15 cellular contexts compared by ENCODE assay signal in genomic region chr16:31243734-31244670, GRCh38. TPM values are rescaled to one million over a fixed set of nuclear protein-coding genes. Genes with fewer than 3 reads are reported as not detected.
DNase-seq lines count a peak whose midpoint lies in the region; ATAC-seq and TF ChIP-seq lines count a peak whose summit lies in the region.
"Had no signal": no experiment of that assay in that cellular context is flagged by ENCODE, and none has a peak within 500 bp of the region (broad histone marks: within the 10 kb centered on the region; RNA-seq: fewer than 3 reads in every experiment).

No MANE protein-coding gene starts in this region.

- H3K27ac Mint-ChIP-seq in CD14-positive monocyte, result peak overlapping the region; percentile 77 to 93 (median 88)
- H3K27ac Mint-ChIP-seq: activated T-cell treated with anti-CD3 and anti-CD28 coated beads, Interleukin-2, amount 50 U/mL, for 24 hours had no signal

- H3K27me3 ChIP-seq in left lung, result peaks cover 0 to 12% of the 10 kb centered on the region in 2 donors

- intact Hi-C loops in CD14-positive monocyte (cut with micrococcal nuclease), result loop anchor here in 1 of 2 donors (2.0 kb wide), 1 partner anchor 15 kb away; the partner anchor contains the start of gene ITGAM
- intact Hi-C loops in left lung (cut with DNase I), result no loop called here

- no peaks in the 10 kb centered on the region for H3K36me3 ChIP-seq in left lung
- H3K36me3 ChIP-seq: SJSA1 had no signal

- H3K4me3 Mint-ChIP-seq in CD14-positive monocyte, result peak overlapping the region in 1 of 2 donors; percentile 61
- H3K4me3 Mint-ChIP-seq: activated T-cell treated with anti-CD3 and anti-CD28 coated beads, Interleukin-2, amount 50 U/mL, for 24 hours had no signal

- ATAC-seq in HG02678 (IDR thresholded peaks at IDR 0.05; ENCODE audit: unreplicated experiment), result peak; percentile 43
- ATAC-seq in left lung, result peak; percentile 40
- no peak for ATAC-seq in HG03565 (IDR thresholded peaks at IDR 0.05; ENCODE audit: unreplicated experiment)
- ATAC-seq in SK-N-SH treated with all-trans-retinoic acid at 6 μM for 48 hours, result no peak
- ATAC-seq in HG03045 (IDR thresholded peaks at IDR 0.05; ENCODE audit: unreplicated experiment), result no peak

- H3K9me3 ChIP-seq in left lung, result no peaks in the 10 kb centered on the region
- H3K9me3 ChIP-seq: SJSA1 had no signal

- TF ChIP-seq CTCF in CD14-positive monocyte (IDR thresholded peaks at IDR 0.05), result no peak
- TF ChIP-seq CTCF in left lung (IDR thresholded peaks at IDR 0.05), result no peak

- peaks cover 0 to 14% of the 10 kb centered on the region in 2 donors for H3K4me1 ChIP-seq in left lung
- H3K4me1 ChIP-seq: SJSA1 had no signal

- H3K27ac ChIP-seq in left lung, result peak overlapping the region in 1 of 2 donors; percentile 82
- H3K27ac ChIP-seq: dorsolateral prefrontal cortex, SJSA1 had no signal

- H3K9me3 Mint-ChIP-seq in CD14-positive monocyte, result no peaks in the 10 kb centered on the region
- H3K9me3 Mint-ChIP-seq: activated T-cell treated with anti-CD3 and anti-CD28 coated beads, Interleukin-2, amount 50 U/mL, for 24 hours had no signal

- peaks cover 45% of the 10 kb centered on the region for H3K4me1 Mint-ChIP-seq in CD14-positive monocyte

- no peak overlapping the region for H3K4me3 ChIP-seq in left lung
- H3K4me3 ChIP-seq: dorsolateral prefrontal cortex, SJSA1 had no signal

- no peaks in the 10 kb centered on the region for H3K36me3 Mint-ChIP-seq in CD14-positive monocyte

- DNase-seq in CD14-positive monocyte (ENCODE audit: low spot score) (peak; percentile 60), RPMI8226 (peak; percentile 71), left lung (no peak), NCI-H2171 (lab: John Stamatoyannopoulos, UW) (no peak)
- DNase-seq: activated CD4-positive, alpha-beta T cell treated with anti-CD3 and anti-CD28 coated beads for 4 hours; activated T-cell treated with anti-CD3 and anti-CD28 coated beads, Interleukin-2, amount 50 U/mL, for 24 hours; dorsolateral prefrontal cortex; GOT3; NCI-H526 treated with DMSO at 0.1 percent for 48 hours had no signal

- no peaks in the 10 kb centered on the region for H3K27me3 Mint-ChIP-seq in CD14-positive monocyte (ENCODE audit: low read depth in 3 of 3)
- H3K27me3 Mint-ChIP-seq: activated T-cell treated with anti-CD3 and anti-CD28 coated beads, Interleukin-2, amount 50 U/mL, for 24 hours had no signal

TF ChIP-seq in SK-N-SH treated with all-trans-retinoic acid at 6 μM for 48 hours, 23 proteins besides CTCF, POLR2A, EP300 and RAD21:
- TF ChIP-seq CREB5 (CRISPR knock-in tag; IDR thresholded peaks at IDR 0.05; ENCODE audit: low read depth), result no peak
- no peak for TF ChIP-seq ZFP3 (CRISPR knock-in tag; IDR thresholded peaks at IDR 0.05)
TF ChIP-seq in SK-N-SH treated with all-trans-retinoic acid at 6 μM for 48 hours: peak in this region for 0.

RNA-seq across cellular contexts. Expression of gene ITGAM, which starts 15.8 kb away (rescaled TPM):
- 100 to 1,000 TPM in 1 of 2 donors, 10 to 100 TPM in 1; 71.9 to 117 TPM for polyA plus RNA-seq in CD14-positive monocyte
- 10 to 100 TPM; 44.5 to 91.3 TPM for total RNA-seq in left lung
- total RNA-seq: pulmonary artery endothelial cell had no signal

RNA-seq across cellular contexts. Expression of gene PYDC1, which starts 27.1 kb away (rescaled TPM):
- polyA plus RNA-seq in CD14-positive monocyte, result not detected
- not detected for total RNA-seq in left lung
- total RNA-seq: pulmonary artery endothelial cell, SJSA1 had no signal

RNA-seq across cellular contexts. Expression of gene TRIM72, which starts 30.1 kb away (rescaled TPM):
- not detected for polyA plus RNA-seq in CD14-positive monocyte
- total RNA-seq in left lung, result under 1 TPM; 0.06 to 0.08 TPM
- total RNA-seq: pulmonary artery endothelial cell, SJSA1 had no signal

RNA-seq across cellular contexts. Expression of gene PYCARD, which starts 41.4 kb away (rescaled TPM):
- 100 to 1,000 TPM; 374 to 400 TPM for polyA plus RNA-seq in CD14-positive monocyte
- 10 to 100 TPM; 46.4 to 59.8 TPM for total RNA-seq in left lung

Comparison
In these comparisons a context has a peak if more than half of its experiments do, and no peak if none do; other contexts are left out.
1. DNase-seq: peak in CD14-positive monocyte (single experiment) and RPMI8226 (single experiment); none in left lung (0 of 2) and NCI-H2171 (single experiment).
2. ATAC-seq: peak in HG02678 (single experiment) and left lung (single experiment); none in HG03565 (single experiment), SK-N-SH treated with all-trans-retinoic acid at 6 μM for 48 hours (single experiment) and HG03045 (single experiment).